ENCODE assay signal across 9 cellular contexts in the genomic region with DNA sequence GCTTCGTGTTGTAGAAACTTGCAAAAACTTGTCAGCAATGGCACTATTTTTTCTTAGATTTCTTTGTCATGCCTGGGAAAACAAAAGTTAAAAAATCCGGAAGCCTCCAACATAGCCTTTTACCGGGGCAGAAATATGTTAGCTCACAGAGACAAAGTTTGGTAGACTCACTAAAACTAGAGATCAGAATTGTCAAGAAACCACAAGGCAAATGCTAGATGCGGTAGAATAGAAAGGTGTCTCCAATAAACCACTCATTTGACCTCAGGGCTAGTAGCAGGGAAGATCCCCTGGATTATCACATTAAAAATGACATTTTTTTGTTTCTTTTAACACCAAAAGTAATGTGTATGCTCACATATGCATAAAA. TPM values are rescaled to one million over a fixed set of nuclear protein-coding genes. Genes with fewer than 3 reads are reported as not detected.
DNase-seq lines count a peak whose midpoint lies in the region; ATAC-seq and TF ChIP-seq lines count a peak whose summit lies in the region.
"Had no signal": no experiment of that assay in that cellular context is flagged by ENCODE, and none has a peak within 500 bp of the region (broad histone marks: within the 10 kb centered on the region; RNA-seq: fewer than 3 reads in every experiment).

No MANE protein-coding gene starts in this region.

- DNase-seq in activated T-cell treated with anti-CD3 and anti-CD28 coated beads, Interleukin-2, amount 50 U/mL, for 72 hours, result no peak
- no peak for DNase-seq in activated T-cell treated with anti-CD3 and anti-CD28 coated beads for 4 hours
- no peak for DNase-seq in kidney epithelial cell (ENCODE audit: low read depth)
- no peak for DNase-seq in tibial nerve (ENCODE audit: low spot score in 2 of 2)
- DNase-seq in SK-N-DZ (ENCODE audit: low spot score), result no peak
- DNase-seq: activated CD8-positive, alpha-beta memory T cell treated with anti-CD3 and anti-CD28 coated beads, Interleukin-2, amount 50 U/mL, for 4 hours had no signal

- H3K9me3 ChIP-seq in tibial nerve, result no peaks in the 10 kb centered on the region

- H3K4me3 Mint-ChIP-seq in activated T-cell treated with anti-CD3 and anti-CD28 coated beads, Interleukin-2, amount 50 U/mL, for 72 hours, result peak overlapping the region; percentile 91 to 97
- peak overlapping the region; percentile 95 for H3K4me3 Mint-ChIP-seq in activated naive CD8-positive, alpha-beta T cell

- peaks cover 69% of the 10 kb centered on the region for H3K4me1 Mint-ChIP-seq in activated T-cell treated with anti-CD3 and anti-CD28 coated beads, Interleukin-2, amount 50 U/mL, for 72 hours (ENCODE audit: low read depth)
- H3K4me1 Mint-ChIP-seq in activated naive CD8-positive, alpha-beta T cell (ENCODE audit: low read depth), result peaks cover 53% of the 10 kb centered on the region

- H3K4me3 ChIP-seq in kidney epithelial cell (ENCODE audit: low read depth, low read length) (peak overlapping the region; percentile 5), tibial nerve (peak overlapping the region; percentile 5 to 46 (median 30))

- H3K27me3 ChIP-seq in kidney epithelial cell (ENCODE audit: control insufficient read depth, insufficient read depth, low read length) (no peaks in the 10 kb centered on the region), tibial nerve (no peaks in the 10 kb centered on the region)

- ATAC-seq in activated T-cell treated with anti-CD3 and anti-CD28 coated beads, Interleukin-2, amount 50 U/mL, for 72 hours (replicated peaks in 1 of 2), result no peak
- ATAC-seq in HG03025 (IDR thresholded peaks at IDR 0.05; ENCODE audit: low FRiP score, unreplicated experiment) (no peak), esophagus mucosa (no peak)

- TF ChIP-seq CTCF in kidney epithelial cell (IDR thresholded peaks at IDR 0.05; ENCODE audit: insufficient read depth, low read length, poor library complexity, severe bottlenecking) (no peak), tibial nerve (IDR thresholded peaks at IDR 0.05) (no peak)

- H3K9me3 Mint-ChIP-seq in activated T-cell treated with anti-CD3 and anti-CD28 coated beads, Interleukin-2, amount 50 U/mL, for 72 hours, result no peaks in the 10 kb centered on the region
- H3K9me3 Mint-ChIP-seq in activated naive CD8-positive, alpha-beta T cell (ENCODE audit: low read depth), result no peaks in the 10 kb centered on the region

- peak overlapping the region; percentile 97 for H3K27ac Mint-ChIP-seq in activated T-cell treated with anti-CD3 and anti-CD28 coated beads, Interleukin-2, amount 50 U/mL, for 72 hours
- H3K27ac Mint-ChIP-seq in activated naive CD8-positive, alpha-beta T cell, result peak overlapping the region; percentile 91

- TF ChIP-seq EP300 in tibial nerve (IDR thresholded peaks at IDR 0.05), result no peak

- no peaks in the 10 kb centered on the region for H3K27me3 Mint-ChIP-seq in activated T-cell treated with anti-CD3 and anti-CD28 coated beads, Interleukin-2, amount 50 U/mL, for 72 hours (ENCODE audit: low read depth)
- H3K27me3 Mint-ChIP-seq in activated naive CD8-positive, alpha-beta T cell, result no peaks in the 10 kb centered on the region

- no peaks in the 10 kb centered on the region for H3K36me3 ChIP-seq in kidney epithelial cell (ENCODE audit: control insufficient read depth, insufficient read depth, low read length)
- peaks cover 0 to 5% (median 0%) of the 10 kb centered on the region in 3 donors for H3K36me3 ChIP-seq in tibial nerve

- WGBS in tibial nerve, 2 donors, result 49 to 53% methylated on average over 4 of the region's 4 CpGs

- H3K36me3 Mint-ChIP-seq in activated T-cell treated with anti-CD3 and anti-CD28 coated beads, Interleukin-2, amount 50 U/mL, for 72 hours (ENCODE audit: insufficient read depth in 2 of 2), result peaks cover 8 to 11% of the 10 kb centered on the region in 2 donors
- H3K36me3 Mint-ChIP-seq in activated naive CD8-positive, alpha-beta T cell, result peaks cover 5% of the 10 kb centered on the region

- peaks cover 0 to 5% (median 0%) of the 10 kb centered on the region in 4 donors for H3K4me1 ChIP-seq in tibial nerve

- H3K27ac ChIP-seq in tibial nerve, result peak overlapping the region in 3 of 4 donors; percentile 26 to 75 (median 71)

- no peak for TF ChIP-seq POLR2A in tibial nerve (IDR thresholded peaks at IDR 0.05)

RNA-seq across cellular contexts. Expression of gene CASP10, which starts 0.4 kb away (rescaled TPM):
- 10 to 100 TPM; 15.7 to 17.4 TPM for total RNA-seq in activated T-cell treated with anti-CD3 and anti-CD28 coated beads, Interleukin-2, amount 50 U/mL, for 72 hours
- total RNA-seq in kidney epithelial cell (1.5 and 2.5 TPM in 2 replicates), tibial nerve (10 to 100 TPM in 2 of 4 donors, 1 to 10 TPM in 2; 6.1 to 21.4 (median 11.2) TPM), esophagus mucosa (11.2 TPM)
- not detected in 2 replicates for polyA plus RNA-seq in SK-N-DZ (2014; cell fraction: cytosol; rRNA removed)
- polyA plus RNA-seq in SK-N-DZ (2014; cell fraction: nucleus; rRNA removed), result not detected in 2 replicates
